ENCODE assay signal across 8 cellular contexts in the genomic region with DNA sequence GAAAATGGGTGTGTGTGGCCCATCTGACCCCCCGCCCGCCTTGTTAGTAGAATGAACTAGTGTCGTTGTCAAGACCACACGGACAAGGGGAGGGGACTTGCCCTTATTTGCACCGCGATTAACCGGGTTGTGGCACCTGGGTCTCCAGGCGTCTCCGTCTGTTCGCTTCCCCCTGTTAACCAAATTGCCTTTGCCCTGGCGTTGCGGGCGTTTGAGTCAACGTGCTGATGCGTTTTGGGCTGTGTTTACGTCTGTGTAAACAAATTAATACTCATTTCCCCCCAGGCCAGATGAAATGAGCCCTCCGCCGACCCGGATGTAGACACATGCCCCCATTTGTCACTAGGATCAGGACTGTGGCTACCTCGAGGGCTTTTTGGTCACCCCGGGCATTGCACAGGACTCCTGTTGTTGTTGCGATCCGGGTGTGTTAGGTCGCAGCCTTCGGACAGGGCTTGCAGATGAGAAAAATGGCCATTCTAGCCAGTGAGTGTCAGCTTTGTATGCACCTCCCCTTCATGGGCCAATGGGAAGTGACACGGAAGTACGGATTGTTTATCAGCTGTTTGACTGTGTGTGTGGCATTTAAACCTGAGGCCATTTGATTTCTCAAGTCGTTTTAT. TPM values are rescaled to one million over a fixed set of nuclear protein-coding genes. Genes with fewer than 3 reads are reported as not detected.
DNase-seq lines count a peak whose midpoint lies in the region; ATAC-seq, FAIRE-seq and TF ChIP-seq lines count a peak whose summit lies in the region.

No MANE protein-coding gene starts in this region.

- ATAC-seq in GM21619 (IDR thresholded peaks at IDR 0.05; ENCODE audit: unreplicated experiment) = peak; percentile 83
- ATAC-seq in activated T-helper 17 cell treated with anti-CD3 and anti-CD28 coated beads, Interleukin-2, amount 50 U/mL, for 72 hours (replicated peaks) = peak; percentile 81

- H3K27me3 Mint-ChIP-seq in activated T-helper 17 cell treated with anti-CD3 and anti-CD28 coated beads, Interleukin-2, amount 50 U/mL, for 72 hours = no peaks in the 10 kb centered on the region
- no peaks in the 10 kb centered on the region for H3K27me3 Mint-ChIP-seq in nephron progenitor cell (ENCODE audit: low read depth, poor library complexity)

- TF ChIP-seq CTCF in fibroblast of the aortic adventitia (IDR thresholded peaks at IDR 0.05; ENCODE audit: insufficient read depth, low read length) = no peak
- no peak for TF ChIP-seq CTCF in nephron progenitor cell (IDR thresholded peaks at IDR 0.05)

- no peaks in the 10 kb centered on the region for H3K9me3 ChIP-seq in stomach smooth muscle (ENCODE audit: control insufficient read depth in 2 of 2, low read length in 2 of 2)

- H3K27ac Mint-ChIP-seq in activated T-helper 17 cell treated with anti-CD3 and anti-CD28 coated beads, Interleukin-2, amount 50 U/mL, for 72 hours = peak overlapping the region; percentile 97
- H3K27ac Mint-ChIP-seq in nephron progenitor cell = peak overlapping the region; percentile 98

- peak overlapping the region; percentile 99 for H3K4me3 Mint-ChIP-seq in activated T-helper 17 cell treated with anti-CD3 and anti-CD28 coated beads, Interleukin-2, amount 50 U/mL, for 72 hours
- H3K4me3 Mint-ChIP-seq in nephron progenitor cell = peak overlapping the region; percentile 98

- H3K36me3 ChIP-seq in stomach smooth muscle (ENCODE audit: control insufficient read depth in 2 of 2, insufficient read depth in 2 of 2, low read length in 2 of 2) = no peaks in the 10 kb centered on the region

- H3K9me3 Mint-ChIP-seq in activated T-helper 17 cell treated with anti-CD3 and anti-CD28 coated beads, Interleukin-2, amount 50 U/mL, for 72 hours = no peaks in the 10 kb centered on the region
- peaks cover 5% of the 10 kb centered on the region for H3K9me3 Mint-ChIP-seq in nephron progenitor cell

- H3K4me1 Mint-ChIP-seq in activated T-helper 17 cell treated with anti-CD3 and anti-CD28 coated beads, Interleukin-2, amount 50 U/mL, for 72 hours = peaks cover 16% of the 10 kb centered on the region
- peaks cover 20% of the 10 kb centered on the region for H3K4me1 Mint-ChIP-seq in nephron progenitor cell

- peaks cover 2% of the 10 kb centered on the region for H3K4me1 ChIP-seq in stomach smooth muscle (ENCODE audit: control insufficient read depth, insufficient read depth, low read length)

- H3K9ac ChIP-seq in stomach smooth muscle (ENCODE audit: low read length in 2 of 2) = peak overlapping the region; percentile 78 to 92

- TF ChIP-seq EP300 in Ishikawa (IDR thresholded peaks at IDR 0.05; ENCODE audit: borderline replicate concordance) = no peak

- no peaks in the 10 kb centered on the region for H3K27me3 ChIP-seq in stomach smooth muscle (ENCODE audit: control insufficient read depth in 1 of 2, insufficient read depth in 2 of 2, low read length in 2 of 2)

- TF ChIP-seq RAD21 in Ishikawa (IDR thresholded peaks at IDR 0.05; ENCODE audit: low read depth) = no peak

- H3K36me3 Mint-ChIP-seq in activated T-helper 17 cell treated with anti-CD3 and anti-CD28 coated beads, Interleukin-2, amount 50 U/mL, for 72 hours (ENCODE audit: low read depth) = peaks cover 30% of the 10 kb centered on the region
- peaks cover 11% of the 10 kb centered on the region for H3K36me3 Mint-ChIP-seq in nephron progenitor cell (ENCODE audit: low read depth)

- FAIRE-seq in RCC 7860 (lab: Jason Lieb, UNC) = peak; percentile 76

- H3K4me3 ChIP-seq in fibroblast of the aortic adventitia (ENCODE audit: low read depth, low read length) (peak overlapping the region; percentile 99), stomach smooth muscle (ENCODE audit: low read length in 2 of 2) (peak overlapping the region; percentile 98 to 99)

- peak overlapping the region; percentile 88 for H3K27ac ChIP-seq in stomach smooth muscle (ENCODE audit: low read length)

- peak; percentile 53 for DNase-seq in DMS79 treated with DMSO at 0.1 percent for 48 hours (lab: John Stamatoyannopoulos, UW)
- peak; percentile 70 for DNase-seq in RCC 7860 (ENCODE audit: low spot score)
- DNase-seq in fibroblast of the aortic adventitia (ENCODE audit: low read depth) = peak; percentile 88
- DNase-seq in nephron progenitor cell = peak; percentile 45

TF ChIP-seq in Ishikawa, 13 proteins besides CTCF, POLR2A, EP300 and RAD21:
- TF ChIP-seq MAX (IDR thresholded peaks at IDR 0.05) = peak; percentile 62
- no peak for TF ChIP-seq TEAD4 (IDR thresholded peaks at IDR 0.05)
- TF ChIP-seq EGR1 (IDR thresholded peaks at IDR 0.05) = no peak
- TF ChIP-seq YY1 (IDR thresholded peaks at IDR 0.05; ENCODE audit: low read depth) = 0 out of 2 replicates have a peak, but pooled peaks have one; percentile 40
- TF ChIP-seq, protein P1, sequence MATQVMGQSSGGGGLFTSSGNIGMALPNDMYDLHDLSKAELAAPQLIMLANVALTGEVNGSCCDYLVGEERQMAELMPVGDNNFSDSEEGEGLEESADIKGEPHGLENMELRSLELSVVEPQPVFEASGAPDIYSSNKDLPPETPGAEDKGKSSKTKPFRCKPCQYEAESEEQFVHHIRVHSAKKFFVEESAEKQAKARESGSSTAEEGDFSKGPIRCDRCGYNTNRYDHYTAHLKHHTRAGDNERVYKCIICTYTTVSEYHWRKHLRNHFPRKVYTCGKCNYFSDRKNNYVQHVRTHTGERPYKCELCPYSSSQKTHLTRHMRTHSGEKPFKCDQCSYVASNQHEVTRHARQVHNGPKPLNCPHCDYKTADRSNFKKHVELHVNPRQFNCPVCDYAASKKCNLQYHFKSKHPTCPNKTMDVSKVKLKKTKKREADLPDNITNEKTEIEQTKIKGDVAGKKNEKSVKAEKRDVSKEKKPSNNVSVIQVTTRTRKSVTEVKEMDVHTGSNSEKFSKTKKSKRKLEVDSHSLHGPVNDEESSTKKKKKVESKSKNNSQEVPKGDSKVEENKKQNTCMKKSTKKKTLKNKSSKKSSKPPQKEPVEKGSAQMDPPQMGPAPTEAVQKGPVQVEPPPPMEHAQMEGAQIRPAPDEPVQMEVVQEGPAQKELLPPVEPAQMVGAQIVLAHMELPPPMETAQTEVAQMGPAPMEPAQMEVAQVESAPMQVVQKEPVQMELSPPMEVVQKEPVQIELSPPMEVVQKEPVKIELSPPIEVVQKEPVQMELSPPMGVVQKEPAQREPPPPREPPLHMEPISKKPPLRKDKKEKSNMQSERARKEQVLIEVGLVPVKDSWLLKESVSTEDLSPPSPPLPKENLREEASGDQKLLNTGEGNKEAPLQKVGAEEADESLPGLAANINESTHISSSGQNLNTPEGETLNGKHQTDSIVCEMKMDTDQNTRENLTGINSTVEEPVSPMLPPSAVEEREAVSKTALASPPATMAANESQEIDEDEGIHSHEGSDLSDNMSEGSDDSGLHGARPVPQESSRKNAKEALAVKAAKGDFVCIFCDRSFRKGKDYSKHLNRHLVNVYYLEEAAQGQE (IDR thresholded peaks at IDR 0.05; ENCODE audit: low read depth) = no peak

RNA-seq across cellular contexts. Expression of gene RBL2, which starts 0.9 kb away (rescaled TPM):
- total RNA-seq in activated T-helper 17 cell treated with anti-CD3 and anti-CD28 coated beads, Interleukin-2, amount 50 U/mL, for 72 hours = 10 to 100 TPM; 55.9 to 80.1 TPM
- total RNA-seq in fibroblast of the aortic adventitia (ENCODE audit: low replicate concordance) = 46.2 and 50.2 TPM in 2 replicates

Comparison
In these comparisons a context has a peak if more than half of its experiments do, and no peak if none do; other contexts are left out.
1. Peak in every context shown above with its lines: DNase-seq, ATAC-seq, H3K4me3 ChIP-seq and H3K27ac ChIP-seq.